Comparison of ENCODE assay signal across 8 cellular contexts in the genomic region with DNA sequence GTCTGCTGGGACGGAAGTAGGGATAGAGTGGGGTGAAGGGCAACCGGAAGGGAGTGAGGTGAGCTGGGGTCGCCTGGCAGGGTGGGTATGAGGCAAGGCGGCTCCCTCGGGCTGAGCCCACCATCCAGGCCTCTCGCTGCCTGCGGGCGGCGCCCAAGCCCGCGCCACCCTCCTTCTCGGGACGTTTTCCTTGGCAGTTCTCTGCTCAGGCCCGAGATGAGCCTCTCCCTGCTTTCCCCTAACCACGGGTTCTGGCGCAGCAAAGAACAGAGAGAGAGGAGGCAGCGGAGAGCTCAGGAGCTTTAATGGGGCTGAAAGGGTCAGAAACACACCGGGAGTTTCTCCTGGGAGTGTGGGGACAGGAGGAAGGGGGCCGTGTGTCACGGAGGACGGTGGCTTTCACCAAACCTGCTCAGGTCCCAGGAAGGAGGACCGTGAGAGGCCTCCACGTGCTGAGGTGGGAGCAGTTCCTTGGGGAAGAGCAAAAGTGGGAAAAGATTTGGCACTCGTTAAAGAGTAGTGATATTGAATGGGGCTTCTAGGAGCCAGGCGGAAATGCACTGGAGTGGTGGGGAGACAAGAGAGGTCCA. TPM values are rescaled to one million over a fixed set of nuclear protein-coding genes. Genes with fewer than 3 reads are reported as not detected.
DNase-seq lines count a peak whose midpoint lies in the region; ATAC-seq and TF ChIP-seq lines count a peak whose summit lies in the region.

No MANE protein-coding gene starts in this region.

- no peak overlapping the region for H3K9ac ChIP-seq in PC-3 (ENCODE audit: low read length)

- no peak overlapping the region; the same call in 1 of the 2 replicates for H3K4me3 ChIP-seq in PC-3 (ENCODE audit: low read length)
- H3K4me3 ChIP-seq in hepatocyte: no peak overlapping the region

- no peaks in the 10 kb centered on the region for H3K36me3 Mint-ChIP-seq in stimulated activated naive CD8-positive, alpha-beta T cell treated with anti-CD3 and anti-CD28 coated beads, Interleukin-15, Interleukin-2, amounts not matched to agents 100 ng/mL and 50 ng/mL, for 24 hours (ENCODE audit: low read depth)

- H3K9me2 ChIP-seq in PC-3 (replicated peaks; ENCODE audit: low read length) (no peaks in the 10 kb centered on the region), hepatocyte (replicated peaks; ENCODE audit: insufficient read depth) (no peaks in the 10 kb centered on the region)

- H3K4me2 ChIP-seq in PC-3 (ENCODE audit: low read length) (peak overlapping the region; percentile 38), hepatocyte (peak overlapping the region; percentile 74)

- no peaks in the 10 kb centered on the region for H3K4me1 ChIP-seq in PC-3 (ENCODE audit: insufficient read depth, low read length)
- H3K4me1 ChIP-seq in hepatocyte (ENCODE audit: insufficient read depth): peaks cover 13% of the 10 kb centered on the region

- POLR2A ChIA-PET in PC-3 (lab: Charles Lee; ENCODE audit: unreplicated experiment): no interaction called here

- no peak for DNase-seq in stimulated activated naive CD8-positive, alpha-beta T cell treated with anti-CD3 and anti-CD28 coated beads, Interleukin-15, Interleukin-2, amounts not matched to agents 100 U/mL and 50 U/mL, for 24 hours
- DNase-seq in PC-3 (no peak), hepatocyte (ENCODE audit: low spot score) (no peak), RPMI8226 (no peak), NCI-H1092 (lab: John Stamatoyannopoulos, UW) (no peak)

- H3K27ac Mint-ChIP-seq in stimulated activated naive CD8-positive, alpha-beta T cell treated with anti-CD3 and anti-CD28 coated beads, Interleukin-15, Interleukin-2, amounts not matched to agents 100 ng/mL and 50 ng/mL, for 24 hours: no peak overlapping the region

- TF ChIP-seq CTCF in PC-3 (conservative IDR thresholded peaks at IDR 0.05; ENCODE audit: low read depth, low read length) (no peak; the same call in 1 of the 2 replicates), hepatocyte (IDR thresholded peaks at IDR 0.05; ENCODE audit: poor library complexity) (no peak)

- H3K9me3 Mint-ChIP-seq in stimulated activated naive CD8-positive, alpha-beta T cell treated with anti-CD3 and anti-CD28 coated beads, Interleukin-15, Interleukin-2, amounts not matched to agents 100 ng/mL and 50 ng/mL, for 24 hours: no peaks in the 10 kb centered on the region

- no peaks in the 10 kb centered on the region for H3F3A ChIP-seq in PC-3 (ENCODE audit: low read length, unreplicated experiment)

- H3K27me3 Mint-ChIP-seq in stimulated activated naive CD8-positive, alpha-beta T cell treated with anti-CD3 and anti-CD28 coated beads, Interleukin-15, Interleukin-2, amounts not matched to agents 100 ng/mL and 50 ng/mL, for 24 hours: peaks cover 74% of the 10 kb centered on the region

- H3K27me3 ChIP-seq in PC-3 (ENCODE audit: low read length): peaks cover 34% of the 10 kb centered on the region
- peaks cover 88% of the 10 kb centered on the region for H3K27me3 ChIP-seq in hepatocyte

- H3K79me2 ChIP-seq in PC-3 (ENCODE audit: low read length): no peaks in the 10 kb centered on the region
- no peaks in the 10 kb centered on the region for H3K79me2 ChIP-seq in hepatocyte

- peak overlapping the region; percentile 52 for H3K4me3 Mint-ChIP-seq in stimulated activated naive CD8-positive, alpha-beta T cell treated with anti-CD3 and anti-CD28 coated beads, Interleukin-15, Interleukin-2, amounts not matched to agents 100 ng/mL and 50 ng/mL, for 24 hours

- H2AFZ ChIP-seq in PC-3 (ENCODE audit: low read length): no peak overlapping the region
- no peak overlapping the region for H2AFZ ChIP-seq in hepatocyte

- peaks cover 36% of the 10 kb centered on the region for H3K4me1 Mint-ChIP-seq in stimulated activated naive CD8-positive, alpha-beta T cell treated with anti-CD3 and anti-CD28 coated beads, Interleukin-15, Interleukin-2, amounts not matched to agents 100 ng/mL and 50 ng/mL, for 24 hours (ENCODE audit: low read depth)

- H4K20me1 ChIP-seq in PC-3 (ENCODE audit: low read length) (no peaks in the 10 kb centered on the region), hepatocyte (ENCODE audit: insufficient read depth, poor library complexity, severe bottlenecking) (no peaks in the 10 kb centered on the region)

- no peak for ATAC-seq in stimulated activated naive CD8-positive, alpha-beta T cell treated with anti-CD3 and anti-CD28 coated beads, Interleukin-15, Interleukin-2, amounts not matched to agents 100 U/mL and 50 U/mL, for 24 hours
- ATAC-seq in PC-3: peak; percentile 29
- no peak for ATAC-seq in GM18907 (IDR thresholded peaks at IDR 0.05; ENCODE audit: unreplicated experiment)
- no peak for ATAC-seq in GM21576 (IDR thresholded peaks at IDR 0.05; ENCODE audit: unreplicated experiment)

- WGBS in hepatocyte (ENCODE audit: low lambda C conversion rate, missing lambda C conversion rate): 3% methylated on average over 24 of the region's 25 CpGs

- H3K9me3 ChIP-seq in PC-3 (ENCODE audit: low read length) (no peaks in the 10 kb centered on the region), hepatocyte (ENCODE audit: low read depth) (no peaks in the 10 kb centered on the region)

- BruUV-seq in PC-3 (replicated peaks; lab: Mats Ljungman, UMichigan): no TSS peak

- H3K36me3 ChIP-seq in PC-3 (ENCODE audit: low read depth, low read length) (no peaks in the 10 kb centered on the region), hepatocyte (replicated peaks; ENCODE audit: insufficient read depth, low read depth) (no peaks in the 10 kb centered on the region)

- intact Hi-C loops in PC-3 (cut with micrococcal nuclease): loop anchor here (5.0 kb wide), 1 partner anchor 104 kb away; no protein-coding TSS in a partner anchor

- CTCF ChIA-PET in PC-3 (lab: Charles Lee): interaction anchor here (0.6 to 1.3 kb wide), 2 partner anchors 83 to 167 kb away, joined by 3 to 9 read pairs; no protein-coding TSS in a partner anchor

- no peak overlapping the region for H3K27ac ChIP-seq in PC-3 (ENCODE audit: low read length)
- no peak overlapping the region for H3K27ac ChIP-seq in hepatocyte

RNA-seq across cellular contexts. Expression of gene FEV, which starts 4.1 kb away (rescaled TPM):
- total RNA-seq in PC-3 (2014; rRNA removed): 0.07 TPM in 1 of 2 replicates, not detected in the other
- 0.70 TPM in 1 of 2 replicates, not detected in the other for total RNA-seq in hepatocyte
- polyA plus RNA-seq in hepatocyte: 0.58 and 2.1 TPM in 2 replicates

RNA-seq across cellular contexts. Expression of gene CRYBA2, which starts 12.3 kb away (rescaled TPM):
- total RNA-seq in PC-3 (2014; rRNA removed): 6.4 and 13.5 TPM in 2 replicates
- total RNA-seq in hepatocyte: 0.90 TPM in 1 of 2 replicates, not detected in the other
- not detected in 2 replicates for polyA plus RNA-seq in hepatocyte

RNA-seq across cellular contexts. Expression of gene CDK5R2, which starts 21.4 kb away (rescaled TPM):
- 0.11 and 0.35 TPM in 2 replicates for total RNA-seq in PC-3 (2014; rRNA removed)
- 0.08 and 0.37 TPM in 2 replicates for total RNA-seq in hepatocyte
- polyA plus RNA-seq in hepatocyte: not detected in 2 replicates
